Comparison of ENCODE assay signal across 15 cellular contexts in the genomic region with DNA sequence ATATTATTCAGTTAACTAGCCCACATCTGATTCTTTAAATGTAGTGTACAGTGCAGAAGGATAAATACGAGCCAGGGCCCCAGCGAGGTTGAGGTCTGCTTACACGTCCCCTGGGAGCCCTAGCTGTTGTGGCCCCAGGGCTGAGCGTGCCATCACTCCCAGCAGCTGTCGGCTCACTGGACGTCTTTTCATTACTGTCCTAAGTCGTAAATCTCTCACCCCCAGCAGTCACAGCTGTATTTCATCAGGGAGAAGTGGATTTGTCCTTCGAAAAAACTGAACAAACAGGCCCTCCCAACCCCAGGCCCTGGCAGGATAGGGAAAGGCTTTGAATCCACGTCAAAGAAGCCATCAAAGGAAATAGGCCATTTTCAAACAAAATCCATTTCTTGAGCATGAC.
A peak's percentile ranks its signal among the peaks of the same experiment; 100 is the strongest.
DNase-seq lines count a peak whose midpoint lies in the region; ATAC-seq, FAIRE-seq and TF ChIP-seq lines count a peak whose summit lies in the region.
"Had no signal": no experiment of that assay in that cellular context is flagged by ENCODE, and none has a peak within 500 bp of the region (broad histone marks: within the 10 kb centered on the region; RNA-seq: fewer than 3 reads in every experiment).

No MANE protein-coding gene starts in this region.

- H3K36me3 Mint-ChIP-seq in activated naive CD4-positive, alpha-beta T cell treated with anti-CD3 and anti-CD28 coated beads for 36 hours (ENCODE audit: low read depth): no peaks in the 10 kb centered on the region

- DNase-seq in GM12865 (ENCODE audit: low read depth) (peak; percentile 12), NCI-H146 treated with DMSO at 0.1 percent for 48 hours (lab: John Stamatoyannopoulos, UW; ENCODE audit: unreplicated experiment) (peak; percentile 20), adipocyte (ENCODE audit: low read depth) (peak; percentile 52), psoas muscle (no peak), RCC 7860 (ENCODE audit: low spot score) (no peak)
- no peak for DNase-seq in activated naive CD4-positive, alpha-beta T cell treated with anti-CD3 and anti-CD28 coated beads for 36 hours
- DNase-seq: activated CD4-positive, alpha-beta T cell treated with anti-CD3 and anti-CD28 coated beads for 1 hour; Calu3; stimulated activated CD4-positive, alpha-beta T cell treated with anti-CD3 and anti-CD28 coated beads, Interleukin-2, amount 100 ng/mL, for 24 hours; stimulated activated naive CD4-positive, alpha-beta T cell had no signal

- H3K9me3 ChIP-seq in adipocyte (ENCODE audit: control insufficient read depth, low read length) (peaks cover 7% of the 10 kb centered on the region), psoas muscle (no peaks in the 10 kb centered on the region)
- H3K9me3 ChIP-seq: neutrophil had no signal

- H3K4me3 Mint-ChIP-seq in activated naive CD4-positive, alpha-beta T cell treated with anti-CD3 and anti-CD28 coated beads for 36 hours: no peak overlapping the region
- H3K4me3 Mint-ChIP-seq: activated T-helper 1 cell treated with anti-CD3 and anti-CD28 coated beads, Interleukin-12 subunit alpha, Interleukin-12 subunit beta, Interleukin-2, Interleukin-4 antibody, amounts not matched to agents 30 ng/mL and 10 ng/mL and 1 ng/mL, durations not matched to agents 14 hours and 24 hours and 36 hours had no signal

- intact Hi-C loops in psoas muscle (cut with DNase I): no loop called here
- intact Hi-C loops in activated naive CD4-positive, alpha-beta T cell treated with anti-CD3 and anti-CD28 coated beads for 36 hours (cut with micrococcal nuclease): no loop called here

- peaks cover 2% of the 10 kb centered on the region for H3K27me3 Mint-ChIP-seq in activated naive CD4-positive, alpha-beta T cell treated with anti-CD3 and anti-CD28 coated beads for 36 hours (ENCODE audit: low read depth)

- ATAC-seq in psoas muscle: peak; percentile 61 to 70 (median 70)
- no peak for ATAC-seq in GM19452 (IDR thresholded peaks at IDR 0.05; ENCODE audit: unreplicated experiment)
- no peak for ATAC-seq in GM18502 (IDR thresholded peaks at IDR 0.05; ENCODE audit: poor library complexity, unreplicated experiment)

- CTCF ChIA-PET in activated naive CD4-positive, alpha-beta T cell treated with anti-CD3 and anti-CD28 coated beads for 36 hours (lab: Charles Lee): no interaction called here

- H3K27ac ChIP-seq in psoas muscle: peak overlapping the region; percentile 4
- H3K27ac ChIP-seq: neutrophil had no signal

- H3K4me3 ChIP-seq in GM12865 (ENCODE audit: low read depth, low read length) (no peak overlapping the region), adipocyte (ENCODE audit: low read length) (no peak overlapping the region), psoas muscle (no peak overlapping the region)

- peaks cover 44% of the 10 kb centered on the region for H3K27me3 ChIP-seq in adipocyte (replicated peaks; ENCODE audit: control insufficient read depth, insufficient read depth, low read length)
- no peaks in the 10 kb centered on the region for H3K27me3 ChIP-seq in psoas muscle (ENCODE audit: insufficient read depth in 3 of 3, low read length in 2 of 3)

- H3K9me3 Mint-ChIP-seq in activated naive CD4-positive, alpha-beta T cell treated with anti-CD3 and anti-CD28 coated beads for 36 hours: no peaks in the 10 kb centered on the region
- H3K9me3 Mint-ChIP-seq: activated T-helper 1 cell treated with anti-CD3 and anti-CD28 coated beads, Interleukin-12 subunit alpha, Interleukin-12 subunit beta, Interleukin-2, Interleukin-4 antibody, amounts not matched to agents 30 ng/mL and 10 ng/mL and 1 ng/mL, durations not matched to agents 14 hours and 24 hours and 36 hours had no signal

- H3K4me1 Mint-ChIP-seq in activated naive CD4-positive, alpha-beta T cell treated with anti-CD3 and anti-CD28 coated beads for 36 hours (ENCODE audit: low read depth): no peaks in the 10 kb centered on the region

- H3K36me3 ChIP-seq in adipocyte (ENCODE audit: control insufficient read depth, insufficient read depth, low read length, severe bottlenecking) (no peaks in the 10 kb centered on the region), psoas muscle (ENCODE audit: insufficient read depth in 1 of 2, low read depth in 1 of 2) (no peaks in the 10 kb centered on the region)
- H3K36me3 ChIP-seq: neutrophil had no signal

- H3K27ac Mint-ChIP-seq in activated naive CD4-positive, alpha-beta T cell treated with anti-CD3 and anti-CD28 coated beads for 36 hours: no peak overlapping the region
- H3K27ac Mint-ChIP-seq: activated T-helper 1 cell treated with anti-CD3 and anti-CD28 coated beads, Interleukin-12 subunit alpha, Interleukin-12 subunit beta, Interleukin-2, Interleukin-4 antibody, amounts not matched to agents 30 ng/mL and 10 ng/mL and 1 ng/mL, durations not matched to agents 14 hours and 24 hours and 36 hours had no signal

- 22 to 32% (median 25%) methylated on average over 9 of the region's 9 CpGs for WGBS in psoas muscle, 3 donors

- H3K9ac ChIP-seq in adipocyte (ENCODE audit: low read length): no peak overlapping the region

- H3K4me1 ChIP-seq in adipocyte (ENCODE audit: control insufficient read depth, insufficient read depth, low read length) (peaks cover 10% of the 10 kb centered on the region), psoas muscle (peaks cover 23% of the 10 kb centered on the region)

- TF ChIP-seq CTCF in GM12865 (IDR thresholded peaks at IDR 0.05; ENCODE audit: insufficient read depth, low read depth, low read length, missing control alignments): no peak
- TF ChIP-seq CTCF in psoas muscle (IDR thresholded peaks at IDR 0.05): no peak

- FAIRE-seq in RCC 7860 (lab: Jason Lieb, UNC): no peak
- FAIRE-seq: keratinocyte had no signal

Comparison
In these comparisons a context has a peak if more than half of its experiments do, and no peak if none do; other contexts are left out.
1. DNase-seq: peak in GM12865 (single experiment), NCI-H146 treated with DMSO at 0.1 percent for 48 hours (single experiment) and adipocyte (single experiment); none in psoas muscle (0 of 2), RCC 7860 (single experiment) and activated naive CD4-positive, alpha-beta T cell treated with anti-CD3 and anti-CD28 coated beads for 36 hours (single experiment).
2. ATAC-seq: peak in psoas muscle (4 of 4); none in GM19452 (single experiment) and GM18502 (single experiment).